In the genomic region with DNA sequence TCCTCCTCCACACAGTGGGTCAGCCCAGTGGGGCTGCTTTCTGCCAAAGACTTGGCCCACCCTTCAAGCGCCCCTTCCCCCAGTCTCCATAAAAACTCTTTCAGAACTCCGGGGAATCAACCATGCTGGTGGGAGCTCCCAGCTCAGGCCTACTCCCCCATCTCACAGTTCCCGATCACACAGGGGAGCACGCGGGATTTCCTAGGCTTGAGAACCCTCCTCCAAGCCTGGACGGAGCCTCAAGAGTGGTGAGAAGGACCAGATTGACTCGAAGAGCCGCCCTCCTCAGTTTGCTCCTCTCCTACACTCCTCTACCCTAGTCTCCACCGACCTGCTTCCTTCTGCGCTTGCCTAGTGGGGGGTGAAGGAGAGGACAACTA, we compare ENCODE assay signal across 8 cellular contexts.
DNase-seq lines count a peak whose midpoint lies in the region; ATAC-seq, FAIRE-seq and TF ChIP-seq lines count a peak whose summit lies in the region.

No MANE protein-coding gene starts in this region.

- H3K4me1 ChIP-seq in RWPE2 (ENCODE audit: insufficient read depth, poor library complexity, severe bottlenecking): no peaks in the 10 kb centered on the region
- H3K4me1 ChIP-seq in pancreas: no peaks in the 10 kb centered on the region

- DNase-seq in EH (ENCODE audit: low read depth) (peak; percentile 54), RWPE2 (ENCODE audit: low spot score) (no peak), fibroblast of gingiva (ENCODE audit: low read depth) (peak; percentile 13), pancreas (no peak), NCI-H82 treated with DMSO at 0.1 percent for 48 hours (lab: John Stamatoyannopoulos, UW; ENCODE audit: unreplicated experiment) (no peak), medulla oblongata (ENCODE audit: extremely low spot score) (no peak)
- DNase-seq in activated effector memory CD4-positive, alpha-beta T cell treated with Interleukin-2 at 50 U/mL for 16 hours: no peak

- WGBS in pancreas, 2 donors: 67 to 73% methylated on average over 10 of the region's 10 CpGs

- peak overlapping the region; percentile 60 for H3K27ac ChIP-seq in RWPE2 (ENCODE audit: poor library complexity, severe bottlenecking)
- H3K27ac ChIP-seq in pancreas: peak overlapping the region in 3 of 4 donors; percentile 49 to 72 (median 64)

- H3K36me3 ChIP-seq in RWPE2 (ENCODE audit: low read depth): no peaks in the 10 kb centered on the region
- H3K36me3 ChIP-seq in pancreas: no peaks in the 10 kb centered on the region

- intact Hi-C loops in pancreas (cut with DNase I): no loop called here

- no peak for FAIRE-seq in pancreas (lab: Jason Lieb, UNC)

- TF ChIP-seq CTCF in RWPE2 (IDR thresholded peaks at IDR 0.05; ENCODE audit: poor library complexity, severe bottlenecking) (no peak), pancreas (IDR thresholded peaks at IDR 0.05) (no peak)

- H3K4me3 ChIP-seq in RWPE2 (ENCODE audit: severe bottlenecking) (peak overlapping the region; percentile 36), pancreas (peak overlapping the region in 3 of 4 donors; percentile 36 to 49 (median 38))

- H3K9me3 ChIP-seq in RWPE2 (ENCODE audit: severe bottlenecking) (no peaks in the 10 kb centered on the region), pancreas (no peaks in the 10 kb centered on the region)

- ATAC-seq in RWPE2 (ENCODE audit: low read depth) (no peak), pancreas (peak in 2 of 4 donors; percentile 2), GM18907 (IDR thresholded peaks at IDR 0.05; ENCODE audit: unreplicated experiment) (no peak)

- H3K27me3 ChIP-seq in RWPE2 (ENCODE audit: insufficient read depth, poor library complexity, severe bottlenecking) (no peaks in the 10 kb centered on the region), pancreas (no peaks in the 10 kb centered on the region)

Comparison
In these comparisons a context has a peak if more than half of its experiments do, and no peak if none do; other contexts are left out.
1. DNase-seq: peak in EH (single experiment) and fibroblast of gingiva (single experiment); none in RWPE2 (single experiment), pancreas (0 of 6), NCI-H82 treated with DMSO at 0.1 percent for 48 hours (single experiment), activated effector memory CD4-positive, alpha-beta T cell treated with Interleukin-2 at 50 U/mL for 16 hours (single experiment) and medulla oblongata (single experiment).